ENCODE assay signal across 9 cellular contexts in the genomic region with DNA sequence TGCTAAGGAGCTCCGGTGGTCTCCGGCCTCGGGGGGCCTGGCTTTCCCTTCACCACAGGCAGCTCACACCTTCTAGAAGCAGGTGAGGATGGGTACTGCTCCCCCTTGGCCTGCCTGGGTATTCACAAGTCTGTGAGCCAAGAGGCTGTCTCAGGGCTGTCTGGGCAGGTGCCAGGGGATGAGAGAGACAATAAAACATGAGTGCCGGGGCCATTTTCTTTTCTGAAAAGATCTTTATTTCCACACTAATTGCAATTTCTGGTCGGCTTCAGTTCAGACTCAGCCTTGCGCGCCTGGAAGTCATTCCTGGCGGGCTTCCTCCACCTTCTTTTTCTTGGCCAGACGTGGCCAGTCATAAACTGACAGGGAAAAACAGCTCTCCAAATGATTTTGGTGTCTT.
DNase-seq lines count a peak whose midpoint lies in the region; ATAC-seq, FAIRE-seq and TF ChIP-seq lines count a peak whose summit lies in the region.
"Had no signal": no experiment of that assay in that cellular context is flagged by ENCODE, and none has a peak within 500 bp of the region (broad histone marks: within the 10 kb centered on the region; RNA-seq: fewer than 3 reads in every experiment).

No MANE protein-coding gene starts in this region.

- H3K27ac ChIP-seq in heart right ventricle: peak overlapping the region in 9 of 10 donors; percentile 19 to 99 (median 98)
- H3K27ac ChIP-seq in astrocyte (ENCODE audit: low read depth, low read length): no peak overlapping the region
- no peak overlapping the region for H3K27ac ChIP-seq in mesendoderm (ENCODE audit: low read depth, low read length)
- peak overlapping the region; percentile 21 to 99 (median 65) for H3K27ac ChIP-seq in tibial nerve

- TF ChIP-seq EP300 in tibial nerve (IDR thresholded peaks at IDR 0.05): peak in 1 of 2 donors; percentile 20

- no peak overlapping the region for H3K4ac ChIP-seq in mesendoderm (ENCODE audit: low read depth, low read length)

- H3K4me1 Mint-ChIP-seq in astrocyte (ENCODE audit: low read depth, unreplicated experiment): peaks cover 4% of the 10 kb centered on the region
- H3K4me1 Mint-ChIP-seq in activated T-helper 2 cell treated with anti-CD3 and anti-CD28 coated beads, Interferon-gamma antibody, Interleukin-2, Interleukin-4, amounts not matched to agents 10 μg/mL and 5 μg/mL and 100 μg/mL, durations not matched to agents 14 hours and 24 hours and 36 hours (ENCODE audit: low read depth): peaks cover 13% of the 10 kb centered on the region

- no peak overlapping the region for H3K4me3 ChIP-seq in heart right ventricle
- H3K4me3 ChIP-seq in astrocyte (ENCODE audit: insufficient read depth, low read depth, low read length): no peak overlapping the region
- H3K4me3 ChIP-seq in mesendoderm (ENCODE audit: low read length): no peak overlapping the region
- no peak overlapping the region for H3K4me3 ChIP-seq in tibial nerve

- H3K27me3 ChIP-seq in heart right ventricle (no peaks in the 10 kb centered on the region), astrocyte (ENCODE audit: insufficient read depth, low read length) (no peaks in the 10 kb centered on the region), mesendoderm (ENCODE audit: insufficient read depth, low read length, poor library complexity) (no peaks in the 10 kb centered on the region), tibial nerve (no peaks in the 10 kb centered on the region)

- H3K9ac ChIP-seq in astrocyte (ENCODE audit: low read length) (no peak overlapping the region), mesendoderm (ENCODE audit: low read length) (no peak overlapping the region)

- H3K4me2 ChIP-seq in astrocyte (ENCODE audit: low read length): no peak overlapping the region
- H3K4me2 ChIP-seq in mesendoderm (ENCODE audit: low read length): no peak overlapping the region

- FAIRE-seq in astrocyte (lab: Jason Lieb, UNC): no peak

- no peak overlapping the region for H3K27ac Mint-ChIP-seq in astrocyte (ENCODE audit: unreplicated experiment)
- no peak overlapping the region for H3K27ac Mint-ChIP-seq in activated T-helper 2 cell treated with anti-CD3 and anti-CD28 coated beads, Interferon-gamma antibody, Interleukin-2, Interleukin-4, amounts not matched to agents 10 μg/mL and 5 μg/mL and 100 μg/mL, durations not matched to agents 14 hours and 24 hours and 36 hours
- H3K27ac Mint-ChIP-seq: activated CD4-positive, alpha-beta memory T cell treated with anti-CD3 and anti-CD28 coated beads for 36 hours had no signal

- no peaks in the 10 kb centered on the region for H3K36me3 ChIP-seq in heart right ventricle
- H3K36me3 ChIP-seq in astrocyte (ENCODE audit: insufficient read depth, low read length): no peaks in the 10 kb centered on the region
- no peaks in the 10 kb centered on the region for H3K36me3 ChIP-seq in mesendoderm (ENCODE audit: control insufficient read depth, insufficient read depth, low read length)
- H3K36me3 ChIP-seq in tibial nerve: no peaks in the 10 kb centered on the region

- H4K5ac ChIP-seq in mesendoderm (ENCODE audit: low read length): no peak overlapping the region

- intact Hi-C loops in heart right ventricle (cut with DNase I) (loop anchor here in 7 of 10 donors (5.0 to 10.0 kb wide), 4 partner anchors 50 to 440 kb away; a partner anchor contains a TSS), Right ventricle myocardium superior (cut with DNase I) (loop anchor here (5.0 kb wide), 1 partner anchor 50 kb away; no protein-coding TSS in a partner anchor)
- intact Hi-C loops in activated T-helper 2 cell treated with anti-CD3 and anti-CD28 coated beads, Interferon-gamma antibody, Interleukin-2, Interleukin-4, amounts not matched to agents 10 μg/mL and 5 μg/mL and 100 μg/mL, durations not matched to agents 14 hours and 24 hours and 36 hours (cut with micrococcal nuclease): loop anchor here (10.0 kb wide), 1 partner anchor 167 kb away; a partner anchor contains a TSS

- peaks cover 4% of the 10 kb centered on the region for H3K27me3 Mint-ChIP-seq in astrocyte (ENCODE audit: low read depth, unreplicated experiment)
- H3K27me3 Mint-ChIP-seq in activated T-helper 2 cell treated with anti-CD3 and anti-CD28 coated beads, Interferon-gamma antibody, Interleukin-2, Interleukin-4, amounts not matched to agents 10 μg/mL and 5 μg/mL and 100 μg/mL, durations not matched to agents 14 hours and 24 hours and 36 hours (ENCODE audit: low read depth): no peaks in the 10 kb centered on the region
- H3K27me3 Mint-ChIP-seq: activated CD4-positive, alpha-beta memory T cell treated with anti-CD3 and anti-CD28 coated beads for 36 hours had no signal

- H4K8ac ChIP-seq in mesendoderm (ENCODE audit: low read depth, low read length): no peak overlapping the region

- no peak overlapping the region for H2BK120ac ChIP-seq in mesendoderm (ENCODE audit: low read depth, low read length)

- no peaks in the 10 kb centered on the region for H3K9me3 ChIP-seq in heart right ventricle
- no peaks in the 10 kb centered on the region for H3K9me3 ChIP-seq in astrocyte (ENCODE audit: insufficient read depth, low read depth, low read length)
- no peaks in the 10 kb centered on the region for H3K9me3 ChIP-seq in tibial nerve

- H3K9me3 Mint-ChIP-seq in astrocyte (ENCODE audit: unreplicated experiment): no peaks in the 10 kb centered on the region
- no peaks in the 10 kb centered on the region for H3K9me3 Mint-ChIP-seq in activated T-helper 2 cell treated with anti-CD3 and anti-CD28 coated beads, Interferon-gamma antibody, Interleukin-2, Interleukin-4, amounts not matched to agents 10 μg/mL and 5 μg/mL and 100 μg/mL, durations not matched to agents 14 hours and 24 hours and 36 hours
- H3K9me3 Mint-ChIP-seq: activated CD4-positive, alpha-beta memory T cell treated with anti-CD3 and anti-CD28 coated beads for 36 hours had no signal

- H3K79me2 ChIP-seq in astrocyte (ENCODE audit: insufficient read depth, low read length) (no peaks in the 10 kb centered on the region), mesendoderm (ENCODE audit: control insufficient read depth, insufficient read depth, low read length) (no peaks in the 10 kb centered on the region)

- no peak overlapping the region for H2AFZ ChIP-seq in astrocyte (ENCODE audit: low read depth, low read length)

- no peak for DNase-seq in heart right ventricle
- DNase-seq in Right ventricle myocardium superior: no peak
- DNase-seq in astrocyte (ENCODE audit: low read depth): no peak
- DNase-seq in mesendoderm: no peak
- peak; percentile 41 to 56 for DNase-seq in tibial nerve (ENCODE audit: low spot score in 2 of 2)
- no peak for DNase-seq in COLO668 (lab: John Stamatoyannopoulos, UW; ENCODE audit: unreplicated experiment)
- no peak for DNase-seq in activated T-helper 2 cell treated with anti-CD3 and anti-CD28 coated beads, Interferon-gamma antibody, Interleukin-2, Interleukin-4, amounts not matched to agents 10 μg/mL and 5 μg/mL and 100 μg/mL, durations not matched to agents 14 hours and 24 hours and 36 hours (ENCODE audit: low spot score)
- DNase-seq: activated CD4-positive, alpha-beta memory T cell treated with anti-CD3 and anti-CD28 coated beads for 36 hours had no signal

- H4K20me1 ChIP-seq in astrocyte (ENCODE audit: insufficient read depth, low read length): no peaks in the 10 kb centered on the region

- H2BK5ac ChIP-seq in mesendoderm (ENCODE audit: low read length): no peak overlapping the region

- peak overlapping the region; percentile 46 for H3K4me3 Mint-ChIP-seq in astrocyte (ENCODE audit: unreplicated experiment)
- H3K4me3 Mint-ChIP-seq in activated T-helper 2 cell treated with anti-CD3 and anti-CD28 coated beads, Interferon-gamma antibody, Interleukin-2, Interleukin-4, amounts not matched to agents 10 μg/mL and 5 μg/mL and 100 μg/mL, durations not matched to agents 14 hours and 24 hours and 36 hours (ENCODE audit: low read depth): no peak overlapping the region
- H3K4me3 Mint-ChIP-seq: activated CD4-positive, alpha-beta memory T cell treated with anti-CD3 and anti-CD28 coated beads for 36 hours had no signal

- 57 to 59% methylated on average over 9 of the region's 9 CpGs for WGBS in heart right ventricle, 2 donors
- WGBS in mesendoderm (ENCODE audit: extremely low coverage, insufficient coverage, low lambda C conversion rate): no CpG with 5 or more reads among the region's 9 CpGs
- 53 to 63% methylated on average over 9 of the region's 9 CpGs for WGBS in tibial nerve, 2 donors

- ATAC-seq in heart right ventricle (no peak), Right ventricle myocardium superior (ENCODE audit: poor library complexity) (no peak), HG02642 (IDR thresholded peaks at IDR 0.05; ENCODE audit: poor library complexity, unreplicated experiment) (no peak)

- H3K79me1 ChIP-seq in mesendoderm (ENCODE audit: low read length): no peaks in the 10 kb centered on the region

- no peaks in the 10 kb centered on the region for H3K36me3 Mint-ChIP-seq in astrocyte (ENCODE audit: low read depth, unreplicated experiment)
- no peaks in the 10 kb centered on the region for H3K36me3 Mint-ChIP-seq in activated T-helper 2 cell treated with anti-CD3 and anti-CD28 coated beads, Interferon-gamma antibody, Interleukin-2, Interleukin-4, amounts not matched to agents 10 μg/mL and 5 μg/mL and 100 μg/mL, durations not matched to agents 14 hours and 24 hours and 36 hours (ENCODE audit: low read depth)

- H3K4me1 ChIP-seq in heart right ventricle (peaks cover 7 to 53% (median 36%) of the 10 kb centered on the region in 9 donors), astrocyte (ENCODE audit: insufficient read depth, low read length) (peaks cover 19% of the 10 kb centered on the region), mesendoderm (ENCODE audit: control insufficient read depth, low read depth, low read length) (peaks cover 10% of the 10 kb centered on the region), tibial nerve (peaks cover 0 to 59% (median 12%) of the 10 kb centered on the region in 4 donors)

- H3K18ac ChIP-seq in mesendoderm (ENCODE audit: low read length): peak overlapping the region; percentile 9

- TF ChIP-seq POLR2A in tibial nerve (IDR thresholded peaks at IDR 0.05): no peak

- TF ChIP-seq CTCF in heart right ventricle (IDR thresholded peaks at IDR 0.05): no peak
- no peak for TF ChIP-seq CTCF in astrocyte (IDR thresholded peaks at IDR 0.05; ENCODE audit: insufficient read depth, low read depth, low read length)
- TF ChIP-seq CTCF in tibial nerve (IDR thresholded peaks at IDR 0.05): no peak

- no peak overlapping the region for H3K56ac ChIP-seq in mesendoderm (ENCODE audit: low read length)

- no peak overlapping the region for H2AK5ac ChIP-seq in mesendoderm (ENCODE audit: low read length)

- no peak overlapping the region for H2BK15ac ChIP-seq in mesendoderm (replicated peaks; ENCODE audit: low read depth)

- H3K23ac ChIP-seq in mesendoderm (ENCODE audit: low read length): no peak overlapping the region

Comparison
In these comparisons a context has a peak if more than half of its experiments do, and no peak if none do; other contexts are left out.
1. DNase-seq: peak in tibial nerve (2 of 2); none in heart right ventricle (0 of 2), Right ventricle myocardium superior (single experiment), astrocyte (single experiment), mesendoderm (single experiment), COLO668 (single experiment) and activated T-helper 2 cell treated with anti-CD3 and anti-CD28 coated beads, Interferon-gamma antibody, Interleukin-2, Interleukin-4, amounts not matched to agents 10 μg/mL and 5 μg/mL and 100 μg/mL, durations not matched to agents 14 hours and 24 hours and 36 hours (single experiment).
2. H3K27ac ChIP-seq: peak in heart right ventricle (9 of 10) and tibial nerve (4 of 4); none in astrocyte (single experiment) and mesendoderm (single experiment).